ENCODE assay signal across 18 cellular contexts in genomic region chr2:219165058-219165930, GRCh38. TPM values are rescaled to one million over a fixed set of nuclear protein-coding genes. Genes with fewer than 3 reads are reported as not detected.
"Had no signal": no experiment of that assay in that cellular context is flagged by ENCODE, and none has a peak within 500 bp of the region (broad histone marks: within the 10 kb centered on the region; RNA-seq: fewer than 3 reads in every experiment).

No MANE protein-coding gene starts in this region.

- DNase-seq: effector memory CD4-positive, alpha-beta T cell; heart left ventricle; hippocampal formation; kidney glomerular epithelial cell; mesendoderm; naive thymus-derived CD4-positive, alpha-beta T cell; nephron progenitor cell; right cardiac atrium; stimulated activated CD4-positive, alpha-beta T cell treated with anti-CD3 and anti-CD28 coated beads, Interleukin-2, amount 100 ng/mL, for 48 hours; stimulated activated CD8-positive, alpha-beta memory T cell treated with anti-CD3 and anti-CD28 coated beads, Interleukin-4, amount 100 ng/mL, for 48 hours; stimulated activated naive CD8-positive, alpha-beta T cell treated with anti-CD3 and anti-CD28 coated beads, Interleukin-15, Interleukin-2, amounts not matched to agents 100 U/mL and 50 U/mL, for 24 hours; upper lobe of left lung had no signal

- H3K27ac Mint-ChIP-seq: nephron progenitor cell; stimulated activated effector memory CD8-positive, alpha-beta T cell treated with anti-CD3 and anti-CD28 coated beads, Interleukin-12 subunit alpha, Interleukin-12 subunit beta, amount 100 ng/mL, for 72 hours had no signal

- H3K4me3 ChIP-seq: heart left ventricle, smooth muscle cell, suprapubic skin, tibial artery, upper lobe of left lung, vagina had no signal

- ATAC-seq: esophagus mucosa; heart left ventricle; naive thymus-derived CD4-positive, alpha-beta T cell; right cardiac atrium; stimulated activated effector memory CD8-positive, alpha-beta T cell treated with anti-CD3 and anti-CD28 coated beads, Interleukin-12 subunit alpha, Interleukin-12 subunit beta, amount 100 ng/mL, for 72 hours; stimulated activated naive CD8-positive, alpha-beta T cell treated with anti-CD3 and anti-CD28 coated beads, Interleukin-15, Interleukin-2, amounts not matched to agents 100 U/mL and 50 U/mL, for 24 hours had no signal

- H3K4me2 ChIP-seq: smooth muscle cell had no signal

- H3K27me3 ChIP-seq: heart left ventricle, suprapubic skin, tibial artery, upper lobe of left lung, vagina had no signal

- H3K9me3 Mint-ChIP-seq: naive thymus-derived CD4-positive, alpha-beta T cell; nephron progenitor cell; stimulated activated effector memory CD8-positive, alpha-beta T cell treated with anti-CD3 and anti-CD28 coated beads, Interleukin-12 subunit alpha, Interleukin-12 subunit beta, amount 100 ng/mL, for 72 hours had no signal

- H3K27me3 Mint-ChIP-seq: naive thymus-derived CD4-positive, alpha-beta T cell had no signal

- H3K36me3 ChIP-seq: heart left ventricle, suprapubic skin, tibial artery, upper lobe of left lung, vagina had no signal

- H3K27ac ChIP-seq: heart left ventricle, suprapubic skin, tibial artery, upper lobe of left lung, vagina had no signal

- H3K9me3 ChIP-seq: heart left ventricle, suprapubic skin, tibial artery, upper lobe of left lung, vagina had no signal

- H3K4me3 Mint-ChIP-seq: naive thymus-derived CD4-positive, alpha-beta T cell; nephron progenitor cell; stimulated activated effector memory CD8-positive, alpha-beta T cell treated with anti-CD3 and anti-CD28 coated beads, Interleukin-12 subunit alpha, Interleukin-12 subunit beta, amount 100 ng/mL, for 72 hours had no signal

RNA-seq across cellular contexts. Expression of gene SLC23A3, which starts 4.5 kb away (rescaled TPM):
- total RNA-seq: smooth muscle cell had no signal
